ENCODE assay signal across 12 cellular contexts in the genomic region with DNA sequence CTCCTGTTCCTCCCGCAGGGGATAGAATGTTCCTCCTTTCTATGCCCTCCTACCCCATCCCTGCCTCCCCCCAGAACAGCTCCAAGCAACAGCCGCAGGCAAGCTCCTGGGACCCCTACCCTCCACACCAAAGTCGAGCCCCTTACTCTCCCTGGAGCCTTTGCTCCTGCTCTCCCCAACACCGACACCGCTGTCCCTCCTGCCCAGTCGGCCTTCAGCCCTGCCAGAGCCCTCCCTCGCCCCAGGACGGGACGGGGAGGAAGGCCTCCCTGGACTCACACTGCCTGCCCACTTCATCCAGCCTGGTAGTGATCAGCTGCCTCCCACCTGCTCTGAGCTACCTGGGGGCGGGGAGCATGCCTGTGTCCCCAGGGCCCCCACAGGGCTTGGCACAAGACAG. TPM values are rescaled to one million over a fixed set of nuclear protein-coding genes. Genes with fewer than 3 reads are reported as not detected.
DNase-seq lines count a peak whose midpoint lies in the region; ATAC-seq, FAIRE-seq and TF ChIP-seq lines count a peak whose summit lies in the region.
"Not testable (repeated sequence)": the region's sequence is repeated elsewhere in the genome, so short reads cannot be mapped to it uniquely, and the experiment has no call there.
"Had no signal": no experiment of that assay in that cellular context is flagged by ENCODE, and none has a peak within 500 bp of the region (broad histone marks: within the 10 kb centered on the region; RNA-seq: fewer than 3 reads in every experiment).

No MANE protein-coding gene starts in this region.

- H3K79me2 ChIP-seq in H1 (ENCODE audit: control insufficient read depth in 1 of 2, insufficient read depth in 2 of 2, low read length in 2 of 2), result not testable (repeated sequence)

- not testable (repeated sequence) for TF ChIP-seq EP300 in H1 (IDR thresholded peaks at IDR 0.05; ENCODE audit: borderline replicate concordance in 1 of 2, low read depth in 2 of 2, low read length in 2 of 2)

- H3K27ac Mint-ChIP-seq in activated naive CD4-positive, alpha-beta T cell treated with anti-CD3 and anti-CD28 coated beads, Interleukin-2, amount 50 U/mL, for 72 hours, result peak overlapping the region in 1 of 2 donors; percentile 59
- not testable (repeated sequence) for H3K27ac Mint-ChIP-seq in memory B cell, type B pancreatic cell

- not testable (repeated sequence) for TF ChIP-seq RAD21 in H1 (IDR thresholded peaks at IDR 0.05 in 1 of 2, conservative IDR thresholded peaks at IDR 0.05 in 1 of 2; ENCODE audit: low read depth in 2 of 2, low read length in 2 of 2)

- H4K20me1 ChIP-seq in H1 (replicated peaks in 1 of 2; ENCODE audit: control insufficient read depth in 1 of 2, insufficient read depth in 2 of 2, low read length in 2 of 2), result not testable (repeated sequence)

- not testable (repeated sequence) for H3K4me2 ChIP-seq in H1 (ENCODE audit: insufficient read depth in 1 of 2, low read depth in 2 of 2, low read length in 2 of 2)

- not testable (repeated sequence) for H2BK20ac ChIP-seq in H1 (ENCODE audit: low read length)

- not testable (repeated sequence) for H2AFZ ChIP-seq in H1 (ENCODE audit: low read length)

- H3K27ac ChIP-seq in H1 (ENCODE audit: low read depth, low read length), result not testable (repeated sequence)
- H3K27ac ChIP-seq in left ventricle myocardium inferior (replicated peaks) (peak overlapping the region; percentile 63), rectal smooth muscle tissue (ENCODE audit: low read depth, low read length) (peak overlapping the region; percentile 69)

- 66% methylated on average over 7 of the region's 10 CpGs; no CpG with 5 or more reads in 1 of the 2 experiments for WGBS in H1 (ENCODE audit: extremely low coverage in 1 of 2, insufficient coverage in 1 of 2, insufficient read length in 1 of 2, insufficient replicate concordance in 2 of 2, low coverage in 1 of 2, low lambda C conversion rate in 2 of 2, missing lambda C conversion rate in 1 of 2), 2 experiments

- H3K14ac ChIP-seq in H1 (ENCODE audit: insufficient read length), result not testable (repeated sequence)

- not testable (repeated sequence) for H3K79me1 ChIP-seq in H1 (ENCODE audit: low read depth, low read length)

- not testable (repeated sequence) for H3K4me3 ChIP-seq in NB4 (ENCODE audit: low read depth, low read length); H1 (ENCODE audit: extremely low read depth in 1 of 4, insufficient read depth in 2 of 4, low read depth in 3 of 4, low read length in 4 of 4)
- H3K4me3 ChIP-seq in left ventricle myocardium inferior (peak overlapping the region; percentile 23), rectal smooth muscle tissue (ENCODE audit: low read length) (peak overlapping the region; percentile 47)

- not testable (repeated sequence) for H3K4me1 ChIP-seq in H1 (replicated peaks in 1 of 4; ENCODE audit: control insufficient read depth in 3 of 4, insufficient read depth in 4 of 4, low read length in 3 of 4); left ventricle myocardium inferior; rectal smooth muscle tissue (ENCODE audit: control insufficient read depth, insufficient read depth, low read length)

- H3K27me3 ChIP-seq in H1 (replicated peaks in 1 of 4; ENCODE audit: control insufficient read depth in 3 of 4, extremely low read depth in 1 of 4, insufficient read depth in 3 of 4, low read length in 3 of 4); left ventricle myocardium inferior (ENCODE audit: low read depth); rectal smooth muscle tissue (ENCODE audit: control insufficient read depth, insufficient read depth, low read length): not testable (repeated sequence)

- H2BK120ac ChIP-seq in H1 (replicated peaks; ENCODE audit: low read depth, low read length), result not testable (repeated sequence)

- peak overlapping the region; percentile 85 for H4K8ac ChIP-seq in H1 (ENCODE audit: extremely low read depth, insufficient read depth, low read length)

- H3K56ac ChIP-seq in H1 (replicated peaks; ENCODE audit: insufficient read length, low read depth, low read length), result not testable (repeated sequence)

- H3K36me3 ChIP-seq in H1 (ENCODE audit: control insufficient read depth in 2 of 4, insufficient read depth in 4 of 4, low read length in 3 of 4); left ventricle myocardium inferior; rectal smooth muscle tissue (ENCODE audit: control insufficient read depth, insufficient read depth, low read length): not testable (repeated sequence)

- peak overlapping the region; percentile 89 for H4K91ac ChIP-seq in H1 (replicated peaks; ENCODE audit: insufficient read length, low read length)

- H3K9ac ChIP-seq in H1 (replicated peaks in 1 of 4; ENCODE audit: extremely low read depth in 1 of 4, low read depth in 3 of 4, low read length in 3 of 4); rectal smooth muscle tissue (ENCODE audit: low read length): not testable (repeated sequence)

- FAIRE-seq in H1 (lab: Jason Lieb, UNC), result not testable (repeated sequence)

- not testable (repeated sequence) for H3K4ac ChIP-seq in H1 (replicated peaks; ENCODE audit: insufficient read length, low read depth, low read length)

- H3K4me1 Mint-ChIP-seq in memory B cell; type B pancreatic cell (ENCODE audit: unreplicated experiment): not testable (repeated sequence)

- not testable (repeated sequence) for H3K9me3 Mint-ChIP-seq in activated naive CD4-positive, alpha-beta T cell treated with anti-CD3 and anti-CD28 coated beads, Interleukin-2, amount 50 U/mL, for 72 hours; memory B cell; type B pancreatic cell

- H3K23ac ChIP-seq in H1 (ENCODE audit: insufficient read length), result not testable (repeated sequence)

- peak; percentile 34 for DNase-seq in CD1c-positive myeloid dendritic cell (ENCODE audit: extremely low spot score)
- DNase-seq in NB4 (ENCODE audit: low read depth), result peak; percentile 25
- peak; percentile 4 to 62 for DNase-seq in activated naive CD4-positive, alpha-beta T cell treated with anti-CD3 and anti-CD28 coated beads, Interleukin-2, amount 50 U/mL, for 72 hours (ENCODE audit: low spot score in 2 of 2)
- DNase-seq in H1 (ENCODE audit: low read depth in 1 of 2, low spot score in 2 of 2), result peak in 1 of 2 experiments; percentile 47
- peak; percentile 24 for DNase-seq in left ventricle myocardium inferior
- DNase-seq in memory B cell (ENCODE audit: low spot score in 2 of 2), result peak in 1 of 2 donors; percentile 53
- peak; percentile 68 for DNase-seq in type B pancreatic cell (ENCODE audit: extremely low spot score, unreplicated experiment)

- intact Hi-C loops in left ventricle myocardium inferior (cut with micrococcal nuclease), result not testable (repeated sequence)

- not testable (repeated sequence) for H3K36me3 Mint-ChIP-seq in activated naive CD4-positive, alpha-beta T cell treated with anti-CD3 and anti-CD28 coated beads, Interleukin-2, amount 50 U/mL, for 72 hours; memory B cell; type B pancreatic cell

- H2BK15ac ChIP-seq in H1 (ENCODE audit: low read length), result not testable (repeated sequence)

- H4K5ac ChIP-seq in H1 (ENCODE audit: insufficient read length, low read depth, low read length), result peak overlapping the region; percentile 88

- peak overlapping the region; percentile 66; the same call in 1 of the 2 replicates for H2BK5ac ChIP-seq in H1 (ENCODE audit: low read depth, low read length)

- peak overlapping the region; percentile 68 for H3K18ac ChIP-seq in H1 (ENCODE audit: extremely low read depth, low read length)

- not testable (repeated sequence) for H3K23me2 ChIP-seq in H1 (ENCODE audit: low read depth, low read length)

- not testable (repeated sequence) for H2AK5ac ChIP-seq in H1 (ENCODE audit: low read depth, low read length)

- not testable (repeated sequence) for H3K27me3 Mint-ChIP-seq in memory B cell, type B pancreatic cell

- POLR2A ChIA-PET in H1 (lab: Charles Lee; ENCODE audit: partially characterized antibody), result not testable (repeated sequence)

- not testable (repeated sequence) for ATAC-seq in activated naive CD4-positive, alpha-beta T cell treated with anti-CD3 and anti-CD28 coated beads, Interleukin-2, amount 50 U/mL, for 72 hours; memory B cell (ENCODE audit: low read depth)

- not testable (repeated sequence) for H3K9me3 ChIP-seq in H1 (ENCODE audit: insufficient read depth in 2 of 2, low read depth in 1 of 2, low read length in 1 of 2); left ventricle myocardium inferior (replicated peaks)

- H3K4me3 Mint-ChIP-seq in memory B cell, result peak overlapping the region; percentile 21
- not testable (repeated sequence) for H3K4me3 Mint-ChIP-seq in type B pancreatic cell

- TF ChIP-seq POLR2A in NB4 (IDR thresholded peaks at IDR 0.05; ENCODE audit: extremely low read depth, insufficient read length); H1 (IDR thresholded peaks at IDR 0.05; ENCODE audit: control extremely low read depth in 1 of 2, low read depth in 2 of 2, low read length in 2 of 2): not testable (repeated sequence)

- not testable (repeated sequence) for H2BK12ac ChIP-seq in H1 (ENCODE audit: low read depth, low read length)

- CTCF ChIA-PET in H1 (lab: Charles Lee; ENCODE audit: partially characterized antibody), result not testable (repeated sequence)

- TF ChIP-seq CTCF in NB4 (IDR thresholded peaks at IDR 0.05; ENCODE audit: low read depth, low read length); H1 (IDR thresholded peaks at IDR 0.05; ENCODE audit: control extremely low read depth in 1 of 3, insufficient read depth in 1 of 3, low read depth in 1 of 3, low read length in 3 of 3); left ventricle myocardium inferior (IDR thresholded peaks at IDR 0.05; ENCODE audit: borderline replicate concordance); type B pancreatic cell (conservative IDR thresholded peaks at IDR 0.05): not testable (repeated sequence)

RNA-seq across cellular contexts. Expression of a gene that starts 4.6 kb away (rescaled TPM):
- 10 to 100 TPM; 47.8 to 79.4 TPM for total RNA-seq in activated naive CD4-positive, alpha-beta T cell treated with anti-CD3 and anti-CD28 coated beads, Interleukin-2, amount 50 U/mL, for 72 hours
- 19.6 and 25.1 TPM in 2 replicates for total RNA-seq in H1 (2021; fragmentation: NEBNext Ultra II Directional; extraction: Animal tissue kit (Norgen Biotek cat#: 25700))
- 23.4 and 37.0 TPM in 2 replicates for polyA plus RNA-seq in H1 (2011; rRNA removed)
- 25.2 TPM for polyA plus RNA-seq in H1 (2011; cell fraction: cytosol; rRNA removed)
- 133 TPM for polyA plus RNA-seq in H1 (2011; cell fraction: nucleus; rRNA removed)
- polyA plus RNA-seq in H1 (2012, experiment 1 of 2), result 13.8 to 29.4 TPM (median 24.6 TPM) in 4 replicates
- polyA plus RNA-seq in H1 (2012, experiment 2 of 2), result 19.1 TPM
- 7.5 TPM for polyA plus RNA-seq in H1 (2013, experiment 1 of 2)
- 5.8 TPM for polyA plus RNA-seq in H1 (2013, experiment 2 of 2)
- polyA minus RNA-seq in H1 (2011; rRNA and poly(A)+ RNA removed), result 32.8 and 63.7 TPM in 2 replicates
- 35.7 TPM for polyA minus RNA-seq in H1 (2011; cell fraction: cytosol; rRNA and poly(A)+ RNA removed)
- polyA minus RNA-seq in H1 (2011; cell fraction: nucleus; rRNA and poly(A)+ RNA removed), result 80.2 TPM
- 14.7 TPM for total RNA-seq in left ventricle myocardium inferior
- total RNA-seq in type B pancreatic cell (ENCODE audit: low replicate concordance), result 14.6 and 23.5 TPM in 2 replicates

RNA-seq across cellular contexts. Expression of a gene that starts 30.7 kb away (rescaled TPM):
- total RNA-seq in activated naive CD4-positive, alpha-beta T cell treated with anti-CD3 and anti-CD28 coated beads, Interleukin-2, amount 50 U/mL, for 72 hours, result 10 to 100 TPM; 38.5 to 43.4 TPM
- 5.9 and 6.4 TPM in 2 replicates for total RNA-seq in H1 (2021; fragmentation: NEBNext Ultra II Directional; extraction: Animal tissue kit (Norgen Biotek cat#: 25700))
- 16.1 and 31.7 TPM in 2 replicates for polyA plus RNA-seq in H1 (2011; rRNA removed)
- polyA plus RNA-seq in H1 (2011; cell fraction: cytosol; rRNA removed), result 13.6 TPM
- 48.9 TPM for polyA plus RNA-seq in H1 (2011; cell fraction: nucleus; rRNA removed)
- polyA plus RNA-seq in H1 (2012, experiment 1 of 2), result 11.6 to 19.0 TPM (median 14.1 TPM) in 4 replicates
- 7.0 TPM for polyA plus RNA-seq in H1 (2012, experiment 2 of 2)
- polyA plus RNA-seq in H1 (2013, experiment 1 of 2), result 7.9 TPM
- 8.4 TPM for polyA plus RNA-seq in H1 (2013, experiment 2 of 2)
- polyA minus RNA-seq in H1 (2011; rRNA and poly(A)+ RNA removed), result 1.1 and 1.7 TPM in 2 replicates
- 11.4 TPM for polyA minus RNA-seq in H1 (2011; cell fraction: cytosol; rRNA and poly(A)+ RNA removed)
- polyA minus RNA-seq in H1 (2011; cell fraction: nucleus; rRNA and poly(A)+ RNA removed), result 14.1 TPM
- 14.5 TPM for total RNA-seq in left ventricle myocardium inferior
- total RNA-seq in type B pancreatic cell (ENCODE audit: low replicate concordance), result 53.3 and 77.1 TPM in 2 replicates

RNA-seq across cellular contexts. Expression of a gene that starts 38.2 kb away (rescaled TPM):
- total RNA-seq in activated naive CD4-positive, alpha-beta T cell treated with anti-CD3 and anti-CD28 coated beads, Interleukin-2, amount 50 U/mL, for 72 hours, result not detected
- total RNA-seq in H1 (2021; fragmentation: NEBNext Ultra II Directional; extraction: Animal tissue kit (Norgen Biotek cat#: 25700)), result not detected in 2 replicates
- polyA plus RNA-seq in H1 (2011; rRNA removed), result not detected in 2 replicates
- 0.09 TPM for polyA plus RNA-seq in H1 (2011; cell fraction: cytosol; rRNA removed)
- polyA plus RNA-seq in H1 (2011; cell fraction: nucleus; rRNA removed), result not detected
- polyA plus RNA-seq in H1 (2012, experiment 1 of 2), result 0.48 to 0.76 TPM (median 0.62 TPM) in 4 replicates
- not detected for polyA plus RNA-seq in H1 (2012, experiment 2 of 2)
- polyA plus RNA-seq in H1 (2013, experiment 1 of 2), result not detected
- not detected for polyA plus RNA-seq in H1 (2013, experiment 2 of 2)
- polyA minus RNA-seq in H1 (2011; rRNA and poly(A)+ RNA removed), result not detected in 2 replicates
- not detected for polyA minus RNA-seq in H1 (2011; cell fraction: cytosol; rRNA and poly(A)+ RNA removed)
- not detected for polyA minus RNA-seq in H1 (2011; cell fraction: nucleus; rRNA and poly(A)+ RNA removed)
- total RNA-seq in left ventricle myocardium inferior, result not detected
- not detected in 2 replicates for total RNA-seq in type B pancreatic cell (ENCODE audit: low replicate concordance)
- total RNA-seq: breast epithelium, H9, mucosa of descending colon, renal cortical epithelial cell had no signal

RNA-seq across cellular contexts. Expression of a gene that starts 39.5 kb away (rescaled TPM):
- total RNA-seq in activated naive CD4-positive, alpha-beta T cell treated with anti-CD3 and anti-CD28 coated beads, Interleukin-2, amount 50 U/mL, for 72 hours, result 10 to 100 TPM; 68.5 to 69.1 TPM
- 19.3 and 24.6 TPM in 2 replicates for total RNA-seq in H1 (2021; fragmentation: NEBNext Ultra II Directional; extraction: Animal tissue kit (Norgen Biotek cat#: 25700))
- 15.8 and 18.7 TPM in 2 replicates for polyA plus RNA-seq in H1 (2011; rRNA removed)
- 27.8 TPM for polyA plus RNA-seq in H1 (2011; cell fraction: cytosol; rRNA removed)
- polyA plus RNA-seq in H1 (2011; cell fraction: nucleus; rRNA removed), result 66.8 TPM
- 25.2 to 85.9 TPM (median 41.2 TPM) in 4 replicates for polyA plus RNA-seq in H1 (2012, experiment 1 of 2)
- 23.8 TPM for polyA plus RNA-seq in H1 (2012, experiment 2 of 2)
- 104 TPM for polyA plus RNA-seq in H1 (2013, experiment 1 of 2)
- 104 TPM for polyA plus RNA-seq in H1 (2013, experiment 2 of 2)
- polyA minus RNA-seq in H1 (2011; rRNA and poly(A)+ RNA removed), result 65.5 and 73.3 TPM in 2 replicates
- polyA minus RNA-seq in H1 (2011; cell fraction: cytosol; rRNA and poly(A)+ RNA removed), result 36.6 TPM
- polyA minus RNA-seq in H1 (2011; cell fraction: nucleus; rRNA and poly(A)+ RNA removed), result 96.3 TPM
- total RNA-seq in left ventricle myocardium inferior, result 8.6 TPM
- 13.2 and 24.0 TPM in 2 replicates for total RNA-seq in type B pancreatic cell (ENCODE audit: low replicate concordance)

RNA-seq across cellular contexts. Expression of a gene that starts 59.5 kb away (rescaled TPM):
- total RNA-seq in activated naive CD4-positive, alpha-beta T cell treated with anti-CD3 and anti-CD28 coated beads, Interleukin-2, amount 50 U/mL, for 72 hours, result 10 to 100 TPM; 18.1 to 20.9 TPM
- 7.7 and 7.9 TPM in 2 replicates for total RNA-seq in H1 (2021; fragmentation: NEBNext Ultra II Directional; extraction: Animal tissue kit (Norgen Biotek cat#: 25700))
- 1.8 and 2.1 TPM in 2 replicates for polyA plus RNA-seq in H1 (2011; rRNA removed)
- 3.3 TPM for polyA plus RNA-seq in H1 (2011; cell fraction: cytosol; rRNA removed)
- 9.5 TPM for polyA plus RNA-seq in H1 (2011; cell fraction: nucleus; rRNA removed)
- 3.2 to 6.7 TPM (median 3.8 TPM) in 4 replicates for polyA plus RNA-seq in H1 (2012, experiment 1 of 2)
- polyA plus RNA-seq in H1 (2012, experiment 2 of 2), result 1.3 TPM
- 4.2 TPM for polyA plus RNA-seq in H1 (2013, experiment 1 of 2)
- 2.5 TPM for polyA plus RNA-seq in H1 (2013, experiment 2 of 2)
- 6.4 and 8.2 TPM in 2 replicates for polyA minus RNA-seq in H1 (2011; rRNA and poly(A)+ RNA removed)
- 2.8 TPM for polyA minus RNA-seq in H1 (2011; cell fraction: cytosol; rRNA and poly(A)+ RNA removed)
- 21.6 TPM for polyA minus RNA-seq in H1 (2011; cell fraction: nucleus; rRNA and poly(A)+ RNA removed)
- total RNA-seq in left ventricle myocardium inferior (2.7 TPM), type B pancreatic cell (ENCODE audit: low replicate concordance) (6.8 and 9.4 TPM in 2 replicates)
